ENCODE assay signal across 19 cellular contexts in genomic region chr12:77166711-77167110, GRCh38.
A peak's percentile ranks its signal among the peaks of the same experiment; 100 is the strongest.
DNase-seq lines count a peak whose midpoint lies in the region; ATAC-seq, FAIRE-seq and TF ChIP-seq lines count a peak whose summit lies in the region.
"Had no signal": no experiment of that assay in that cellular context is flagged by ENCODE, and none has a peak within 500 bp of the region (broad histone marks: within the 10 kb centered on the region; RNA-seq: fewer than 3 reads in every experiment).

No MANE protein-coding gene starts in this region.

- H3K27me3 Mint-ChIP-seq in HFFc6 (ENCODE audit: insufficient read depth) (peaks cover 3% of the 10 kb centered on the region; the same call in 1 of the 2 replicates), astrocyte (ENCODE audit: low read depth, unreplicated experiment) (no peaks in the 10 kb centered on the region)
- no peaks in the 10 kb centered on the region for H3K27me3 Mint-ChIP-seq in activated naive CD8-positive, alpha-beta T cell treated with anti-CD3 and anti-CD28 coated beads for 36 hours
- H3K27me3 Mint-ChIP-seq: B cell; CD4-positive, alpha-beta T cell had no signal

- no peaks in the 10 kb centered on the region for H3K4me1 ChIP-seq in astrocyte (ENCODE audit: insufficient read depth, low read length)
- H3K4me1 ChIP-seq in keratinocyte (ENCODE audit: control insufficient read depth, extremely low read depth, insufficient read depth, low read length) = no peaks in the 10 kb centered on the region
- H3K4me1 ChIP-seq in right cardiac atrium (ENCODE audit: control insufficient read depth, insufficient read depth, low read length) = no peaks in the 10 kb centered on the region
- H3K4me1 ChIP-seq in gastrocnemius medialis = no peaks in the 10 kb centered on the region
- H3K4me1 ChIP-seq: A549 had no signal

- intact Hi-C loops in right cardiac atrium (cut with DNase I) (no loop called here), gastrocnemius medialis (cut with DNase I; ENCODE audit: low total_unique reads) (no loop called here)

- H3K4me3 ChIP-seq in astrocyte (ENCODE audit: insufficient read depth, low read depth, low read length) (no peak overlapping the region), keratinocyte (ENCODE audit: control insufficient read depth in 2 of 3, extremely low read depth in 1 of 3, insufficient read depth in 2 of 3, low read depth in 1 of 3, low read length in 3 of 3) (no peak overlapping the region), right cardiac atrium (ENCODE audit: low read length) (no peak overlapping the region), gastrocnemius medialis (no peak overlapping the region)
- H3K4me3 ChIP-seq: A549 had no signal

- no peak for TF ChIP-seq POLR2A in gastrocnemius medialis (IDR thresholded peaks at IDR 0.05)

- no peak overlapping the region for H3K4me2 ChIP-seq in astrocyte (ENCODE audit: low read length)
- H3K4me2 ChIP-seq in keratinocyte (ENCODE audit: control insufficient read depth, extremely low read depth, insufficient read depth, low read depth, low read length) = no peak overlapping the region
- H3K4me2 ChIP-seq: A549 had no signal

- H3K36me3 Mint-ChIP-seq in HFFc6 (ENCODE audit: low read depth) (no peaks in the 10 kb centered on the region), astrocyte (ENCODE audit: low read depth, unreplicated experiment) (no peaks in the 10 kb centered on the region)
- no peaks in the 10 kb centered on the region for H3K36me3 Mint-ChIP-seq in activated naive CD8-positive, alpha-beta T cell treated with anti-CD3 and anti-CD28 coated beads for 36 hours

- no peaks in the 10 kb centered on the region for H3K27me3 ChIP-seq in astrocyte (ENCODE audit: insufficient read depth, low read length)
- H3K27me3 ChIP-seq in keratinocyte (ENCODE audit: control insufficient read depth, extremely low read depth, insufficient read depth, low read length) = no peaks in the 10 kb centered on the region
- no peaks in the 10 kb centered on the region for H3K27me3 ChIP-seq in right cardiac atrium (ENCODE audit: control insufficient read depth, insufficient read depth)
- no peaks in the 10 kb centered on the region for H3K27me3 ChIP-seq in gastrocnemius medialis

- H3K9me1 ChIP-seq in keratinocyte (ENCODE audit: control insufficient read depth, extremely low read depth, insufficient read depth, low read length) = no peaks in the 10 kb centered on the region

- in situ Hi-C loops in gastrocnemius medialis (cut with MboI; ENCODE audit: low sequenced_read_pairs in 4 of 4) = no loop called here

- H3K4me1 Mint-ChIP-seq in HFFc6 (ENCODE audit: low read depth) (peaks cover 23% of the 10 kb centered on the region), astrocyte (ENCODE audit: low read depth, unreplicated experiment) (peaks cover 12% of the 10 kb centered on the region)
- H3K4me1 Mint-ChIP-seq in activated naive CD8-positive, alpha-beta T cell treated with anti-CD3 and anti-CD28 coated beads for 36 hours = no peaks in the 10 kb centered on the region
- H3K4me1 Mint-ChIP-seq: B cell had no signal

- TF ChIP-seq CTCF in HFFc6 (IDR thresholded peaks at IDR 0.05) (no peak), astrocyte (IDR thresholded peaks at IDR 0.05; ENCODE audit: insufficient read depth, low read depth, low read length) (no peak), keratinocyte (optimal IDR thresholded peaks at IDR 0.05 in 1 of 3, IDR thresholded peaks at IDR 0.05 in 1 of 3, conservative IDR thresholded peaks at IDR 0.05 in 1 of 3; ENCODE audit: extremely low read depth in 1 of 3, insufficient read depth in 2 of 3, low read length in 3 of 3) (no peak), gastrocnemius medialis (IDR thresholded peaks at IDR 0.05 in 4 of 5, conservative IDR thresholded peaks at IDR 0.05 in 1 of 5) (no peak)

- no peak overlapping the region for H2AFZ ChIP-seq in astrocyte (ENCODE audit: low read depth, low read length)
- H2AFZ ChIP-seq in keratinocyte (ENCODE audit: control insufficient read depth, low read length) = no peak overlapping the region

- no peak for ATAC-seq in right cardiac atrium
- ATAC-seq in gastrocnemius medialis = no peak
- ATAC-seq in HG03280 (IDR thresholded peaks at IDR 0.05; ENCODE audit: unreplicated experiment) = no peak
- ATAC-seq: A549 had no signal

- H3K27ac Mint-ChIP-seq in HFFc6 (peak overlapping the region; percentile 16; the same call in 1 of the 2 replicates), astrocyte (ENCODE audit: unreplicated experiment) (peak overlapping the region; percentile 30)
- no peak overlapping the region for H3K27ac Mint-ChIP-seq in activated naive CD8-positive, alpha-beta T cell treated with anti-CD3 and anti-CD28 coated beads for 36 hours
- H3K27ac Mint-ChIP-seq: B cell; CD4-positive, alpha-beta T cell had no signal

- no peak overlapping the region for H3K4me3 Mint-ChIP-seq in HFFc6
- no peak overlapping the region for H3K4me3 Mint-ChIP-seq in astrocyte (ENCODE audit: unreplicated experiment)
- no peak overlapping the region for H3K4me3 Mint-ChIP-seq in activated naive CD8-positive, alpha-beta T cell treated with anti-CD3 and anti-CD28 coated beads for 36 hours
- H3K4me3 Mint-ChIP-seq: B cell; CD4-positive, alpha-beta T cell had no signal

- no peak overlapping the region for H3K9ac ChIP-seq in astrocyte (ENCODE audit: low read length)
- no peak overlapping the region for H3K9ac ChIP-seq in keratinocyte (ENCODE audit: control insufficient read depth, extremely low read depth, insufficient read depth, low read length)

- DNase-seq in AG20443 (ENCODE audit: low spot score) (peak; percentile 12), HFFc6 (peak; percentile 58), astrocyte (ENCODE audit: low read depth) (peak; percentile 29), keratinocyte (ENCODE audit: low read depth, low spot score) (no peak), right cardiac atrium (no peak), gastrocnemius medialis (no peak)
- no peak for DNase-seq in activated naive CD8-positive, alpha-beta T cell treated with anti-CD3 and anti-CD28 coated beads for 36 hours
- DNase-seq: CD4-positive, alpha-beta T cell; DMS79 treated with DMSO at 0.1 percent for 48 hours; H7; NCI-H1092 treated with DMSO at 0.1 percent for 48 hours; NCI-H1694; NCI-H345; NCI-H69; SHP77 treated with DMSO at 0.1 percent for 48 hours had no signal

- FAIRE-seq in astrocyte (lab: Jason Lieb, UNC) (peak; percentile 89), keratinocyte (lab: Jason Lieb, UNC) (peak; percentile 26)
- FAIRE-seq: A549, HTR-8/SVneo had no signal

- H4K20me1 ChIP-seq in astrocyte (ENCODE audit: insufficient read depth, low read length) (no peaks in the 10 kb centered on the region), keratinocyte (ENCODE audit: control insufficient read depth, extremely low read depth, insufficient read depth, low read length) (no peaks in the 10 kb centered on the region)

- H3K79me2 ChIP-seq in astrocyte (ENCODE audit: insufficient read depth, low read length) (no peaks in the 10 kb centered on the region), keratinocyte (ENCODE audit: control insufficient read depth, insufficient read depth, low read length) (no peaks in the 10 kb centered on the region)

- WGBS in right cardiac atrium = 84% methylated on average over 3 of the region's 3 CpGs

- H3K9me3 ChIP-seq in astrocyte (ENCODE audit: insufficient read depth, low read depth, low read length) = no peaks in the 10 kb centered on the region
- no peaks in the 10 kb centered on the region for H3K9me3 ChIP-seq in keratinocyte (ENCODE audit: control insufficient read depth, low read depth, low read length)
- no peaks in the 10 kb centered on the region for H3K9me3 ChIP-seq in right cardiac atrium (ENCODE audit: control insufficient read depth, low read length)
- no peaks in the 10 kb centered on the region for H3K9me3 ChIP-seq in gastrocnemius medialis
- H3K9me3 ChIP-seq: A549 had no signal

- H3K36me3 ChIP-seq in astrocyte (ENCODE audit: insufficient read depth, low read length) = no peaks in the 10 kb centered on the region
- no peaks in the 10 kb centered on the region for H3K36me3 ChIP-seq in keratinocyte (ENCODE audit: control insufficient read depth in 2 of 2, extremely low read depth in 1 of 2, insufficient read depth in 2 of 2, low read length in 2 of 2)
- no peaks in the 10 kb centered on the region for H3K36me3 ChIP-seq in gastrocnemius medialis

- dilution Hi-C loops in keratinocyte (cut with MboI; ENCODE audit: extremely low pct_ligation_motif_present, low sequenced_read_pairs) = no loop called here

- no peaks in the 10 kb centered on the region for H3K9me3 Mint-ChIP-seq in HFFc6
- no peaks in the 10 kb centered on the region for H3K9me3 Mint-ChIP-seq in astrocyte (ENCODE audit: unreplicated experiment)
- H3K9me3 Mint-ChIP-seq in activated naive CD8-positive, alpha-beta T cell treated with anti-CD3 and anti-CD28 coated beads for 36 hours = no peaks in the 10 kb centered on the region

- H3K27ac ChIP-seq in astrocyte (ENCODE audit: low read depth, low read length) (no peak overlapping the region), keratinocyte (ENCODE audit: control insufficient read depth, insufficient read depth, low read length) (no peak overlapping the region), right cardiac atrium (ENCODE audit: low read length) (no peak overlapping the region), gastrocnemius medialis (no peak overlapping the region)
- H3K27ac ChIP-seq: A549 had no signal

Comparison
In these comparisons a context has a peak if more than half of its experiments do, and no peak if none do; other contexts are left out.
1. DNase-seq: peak in AG20443 (single experiment), HFFc6 (single experiment) and astrocyte (single experiment); none in keratinocyte (single experiment), activated naive CD8-positive, alpha-beta T cell treated with anti-CD3 and anti-CD28 coated beads for 36 hours (single experiment), right cardiac atrium (0 of 3) and gastrocnemius medialis (0 of 2).